In genomic region chrX:40406330-40406859, GRCh38 we compare ENCODE assay signal across 15 cellular contexts.
A peak's percentile ranks its signal among the peaks of the same experiment; 100 is the strongest.
DNase-seq lines count a peak whose midpoint lies in the region; ATAC-seq and TF ChIP-seq lines count a peak whose summit lies in the region.
"Had no signal": no experiment of that assay in that cellular context is flagged by ENCODE, and none has a peak within 500 bp of the region (broad histone marks: within the 10 kb centered on the region; RNA-seq: fewer than 3 reads in every experiment).

No MANE protein-coding gene starts in this region.

- no peak for TF ChIP-seq CTCF in MM.1S (IDR thresholded peaks at IDR 0.05; ENCODE audit: low read length)

- no peaks in the 10 kb centered on the region for H4K20me1 ChIP-seq in MM.1S (ENCODE audit: insufficient read depth, low read length)

- H3K4me1 Mint-ChIP-seq in stimulated activated memory B cell treated with anti-CD40 and anti-IgM and Interleukin-4, amounts not matched to agents 10 μg/mL and 1 μg/mL and 100 μg/mL, for 72 hours: no peaks in the 10 kb centered on the region
- H3K4me1 Mint-ChIP-seq: naive thymus-derived CD4-positive, alpha-beta T cell had no signal

- peaks cover 8% of the 10 kb centered on the region for H3K9me3 Mint-ChIP-seq in stimulated activated memory B cell treated with anti-CD40 and anti-IgM and Interleukin-4, amounts not matched to agents 10 μg/mL and 1 μg/mL and 100 μg/mL, for 72 hours

- H3K27ac Mint-ChIP-seq in stimulated activated memory B cell treated with anti-CD40 and anti-IgM and Interleukin-4, amounts not matched to agents 10 μg/mL and 1 μg/mL and 100 μg/mL, for 72 hours: no peak overlapping the region
- H3K27ac Mint-ChIP-seq: naive thymus-derived CD4-positive, alpha-beta T cell; T-helper 1 cell treated with Interleukin-12 subunit alpha and Interleukin-12 subunit beta and Interleukin-4 antibody, amounts not matched to agents 30 μg/mL and 1 μg/mL, for 36 hours had no signal

- H3K36me3 Mint-ChIP-seq in stimulated activated memory B cell treated with anti-CD40 and anti-IgM and Interleukin-4, amounts not matched to agents 10 μg/mL and 1 μg/mL and 100 μg/mL, for 72 hours: no peaks in the 10 kb centered on the region

- H3K79me2 ChIP-seq in MM.1S (ENCODE audit: low read length): no peaks in the 10 kb centered on the region

- H3K27ac ChIP-seq in MM.1S (ENCODE audit: low read length): no peak overlapping the region

- no peaks in the 10 kb centered on the region for H3K27me3 Mint-ChIP-seq in stimulated activated memory B cell treated with anti-CD40 and anti-IgM and Interleukin-4, amounts not matched to agents 10 μg/mL and 1 μg/mL and 100 μg/mL, for 72 hours

- no peak overlapping the region for H2AFZ ChIP-seq in MM.1S (ENCODE audit: low read length)

- ATAC-seq in GM18868 (IDR thresholded peaks at IDR 0.05; ENCODE audit: unreplicated experiment) (peak; percentile 69), HG03442 (IDR thresholded peaks at IDR 0.05; ENCODE audit: unreplicated experiment) (peak; percentile 55), GM21619 (IDR thresholded peaks at IDR 0.05; ENCODE audit: unreplicated experiment) (no peak)
- ATAC-seq in stimulated activated memory B cell treated with anti-CD40 and anti-IgM and Interleukin-4, amounts not matched to agents 10 μg/mL and 1 μg/mL and 100 μg/mL, for 72 hours: peak; percentile 71
- ATAC-seq: left lobe of liver; naive thymus-derived CD4-positive, alpha-beta T cell had no signal

- DNase-seq in SKM-1 (lab: John Stamatoyannopoulos, UW; ENCODE audit: unreplicated experiment) (peak; percentile 52), NCI-H2107 treated with DMSO at 0.1 percent for 48 hours (lab: John Stamatoyannopoulos, UW; ENCODE audit: unreplicated experiment) (no peak), MM.1S (no peak)
- DNase-seq: activated CD4-positive, alpha-beta T cell treated with anti-CD3 and anti-CD28 coated beads for 4 hours; erythroblast; GOT3; naive thymus-derived CD4-positive, alpha-beta T cell; OCI-M1; retina had no signal

- H3K4me3 ChIP-seq in MM.1S (ENCODE audit: low read length): no peak overlapping the region

- H3K9me3 ChIP-seq in MM.1S (replicated peaks; ENCODE audit: insufficient read depth, low read length): no peaks in the 10 kb centered on the region

- no peaks in the 10 kb centered on the region for H3F3A ChIP-seq in MM.1S (ENCODE audit: insufficient read depth, low read length)

- H3K36me3 ChIP-seq in MM.1S (replicated peaks; ENCODE audit: insufficient read depth, low read length): no peaks in the 10 kb centered on the region

- no peaks in the 10 kb centered on the region for H3K9me2 ChIP-seq in MM.1S (replicated peaks; ENCODE audit: insufficient read depth, low read length)

- H3K4me1 ChIP-seq in MM.1S (ENCODE audit: low read length): no peaks in the 10 kb centered on the region

- no peak overlapping the region for H3K4me2 ChIP-seq in MM.1S (ENCODE audit: low read depth, low read length)

- H3K4me3 Mint-ChIP-seq in stimulated activated memory B cell treated with anti-CD40 and anti-IgM and Interleukin-4, amounts not matched to agents 10 μg/mL and 1 μg/mL and 100 μg/mL, for 72 hours: no peak overlapping the region
- H3K4me3 Mint-ChIP-seq: naive thymus-derived CD4-positive, alpha-beta T cell; T-helper 1 cell treated with Interleukin-12 subunit alpha and Interleukin-12 subunit beta and Interleukin-4 antibody, amounts not matched to agents 30 μg/mL and 1 μg/mL, for 36 hours had no signal

- no peak overlapping the region for H3K9ac ChIP-seq in MM.1S (ENCODE audit: low read length)

- H3K27me3 ChIP-seq in MM.1S (replicated peaks; ENCODE audit: insufficient read depth, low read length): no peaks in the 10 kb centered on the region
